Comparison of ENCODE assay signal across 37 cellular contexts in the genomic region with DNA sequence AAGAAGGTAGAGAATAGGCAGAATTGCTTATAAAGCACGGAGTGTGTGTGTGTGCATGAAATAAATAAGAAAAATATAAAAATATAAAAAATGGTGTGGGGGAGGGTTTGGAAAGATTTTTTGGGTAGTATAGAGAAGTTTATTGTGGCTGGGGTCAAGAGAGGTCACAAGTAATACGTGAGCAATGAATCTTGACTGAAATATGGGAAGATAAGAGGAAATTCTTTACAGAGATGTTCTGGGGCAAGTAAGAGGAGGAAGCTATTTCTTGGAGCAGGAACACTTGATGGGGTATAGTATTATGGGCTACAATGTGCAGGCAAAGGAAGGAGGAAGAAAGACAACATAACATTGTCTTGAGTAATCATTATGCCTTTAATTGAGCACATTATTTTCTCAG. TPM values are rescaled to one million over a fixed set of nuclear protein-coding genes. Genes with fewer than 3 reads are reported as not detected.
"Had no signal": no experiment of that assay in that cellular context is flagged by ENCODE, and none has a peak within 500 bp of the region (broad histone marks: within the 10 kb centered on the region; RNA-seq: fewer than 3 reads in every experiment).

No MANE protein-coding gene starts in this region.

- H3K36me3 ChIP-seq: adrenal gland, ascending aorta, breast epithelium, cardiac muscle cell, colonic mucosa, esophagus squamous epithelium, gastroesophageal sphincter, heart right ventricle, WERI-Rb-1 had no signal

- DNase-seq: activated B cell treated with CpG ODN at 0.5 μM for 24 hours; activated CD4-positive, alpha-beta T cell treated with anti-CD3 and anti-CD28 coated beads for 48 hours; activated CD4-positive, alpha-beta T cell treated with anti-CD3 and anti-CD28 coated beads, Interleukin-2, amount 50 U/mL, for 1 hour; activated CD4-positive, alpha-beta T cell treated with anti-CD3 and anti-CD28 coated beads, Interleukin-2, amount 50 U/mL, for 48 hours; activated CD8-positive, alpha-beta memory T cell treated with anti-CD3 and anti-CD28 coated beads for 24 hours; activated CD8-positive, alpha-beta T cell treated with anti-CD3 and anti-CD28 coated beads for 36 hours; activated effector memory CD4-positive, alpha-beta T cell treated with anti-CD3 and anti-CD28 coated beads, Interleukin-2, amount 50 U/mL, for 16 hours; activated naive CD4-positive, alpha-beta T cell treated with anti-CD3 and anti-CD28 coated beads for 36 hours; activated naive CD8-positive, alpha-beta T cell treated with anti-CD3 and anti-CD28 coated beads for 36 hours; activated naive CD8-positive, alpha-beta T cell treated with anti-CD3 and anti-CD28 coated beads, Interleukin-2, amount 50 U/mL, for 24 hours; activated T-cell treated with anti-CD3 and anti-CD28 coated beads, Interleukin-2, amount 50 U/mL, for 48 hours; adrenal gland; central memory CD4-positive, alpha-beta T cell; cerebellar nuclear complex; colonic mucosa; effector CD8-positive, alpha-beta T cell; esophagus squamous epithelium; foreskin melanocyte; heart right ventricle; T-helper 2 cell; WERI-Rb-1 had no signal

- H3K27ac ChIP-seq: adrenal gland, ascending aorta, breast epithelium, cardiac muscle cell, colonic mucosa, epithelial cell of prostate, esophagus squamous epithelium, gastroesophageal sphincter, heart right ventricle, WERI-Rb-1 had no signal

- H3K9me3 ChIP-seq: adrenal gland, ascending aorta, breast epithelium, colonic mucosa, esophagus squamous epithelium, gastroesophageal sphincter, heart right ventricle had no signal

- FAIRE-seq: endometrium, endothelial cell of umbilical vein had no signal

- ATAC-seq: activated CD4-positive, CD25-positive, alpha-beta regulatory T cell treated with anti-CD3 and anti-CD28 coated beads, Interleukin-2, amount 50 U/mL, for 24 hours; activated CD8-positive, alpha-beta T cell treated with anti-CD3 and anti-CD28 coated beads for 36 hours; activated naive CD8-positive, alpha-beta T cell treated with anti-CD3 and anti-CD28 coated beads, Interleukin-2, amount 50 U/mL, for 24 hours; gastroesophageal sphincter; heart right ventricle had no signal

- H3K4me3 ChIP-seq: adrenal gland, ascending aorta, breast epithelium, cardiac muscle cell, colonic mucosa, esophagus squamous epithelium, gastroesophageal sphincter, heart right ventricle had no signal

- H3K4me1 ChIP-seq: adrenal gland, ascending aorta, breast epithelium, colonic mucosa, esophagus squamous epithelium, gastroesophageal sphincter, heart right ventricle had no signal

- H3K27me3 ChIP-seq: adrenal gland, ascending aorta, breast epithelium, cardiac muscle cell, colonic mucosa, esophagus squamous epithelium, gastroesophageal sphincter had no signal

RNA-seq across cellular contexts. Expression of a gene that starts 2.1 kb away (rescaled TPM):
- total RNA-seq: activated B cell treated with CpG ODN at 0.5 μM for 24 hours; activated CD8-positive, alpha-beta T cell treated with anti-CD3 and anti-CD28 coated beads for 36 hours; activated naive CD4-positive, alpha-beta T cell treated with anti-CD3 and anti-CD28 coated beads for 36 hours; activated naive CD8-positive, alpha-beta T cell treated with anti-CD3 and anti-CD28 coated beads for 36 hours; activated T-helper 1 cell treated with anti-CD3 and anti-CD28 coated beads, Interleukin-12 subunit alpha, Interleukin-12 subunit beta, Interleukin-2, Interleukin-4 antibody, amounts not matched to agents 30 ng/mL and 10 ng/mL and 1 ng/mL, durations not matched to agents 14 hours and 24 hours and 36 hours; activated T-helper 2 cell treated with anti-CD3 and anti-CD28 coated beads, Interferon-gamma antibody, Interleukin-2, Interleukin-4, amounts not matched to agents 10 μg/mL and 5 μg/mL and 100 μg/mL, durations not matched to agents 14 hours and 24 hours and 36 hours; ascending aorta; breast epithelium; cardiac muscle cell; colonic mucosa; dermis microvascular lymphatic vessel endothelial cell; endothelial cell of umbilical vein; esophagus squamous epithelium; gastroesophageal sphincter; glomerular endothelial cell; T-helper 1 cell treated with Interleukin-12 subunit alpha and Interleukin-12 subunit beta and Interleukin-4 antibody, amounts not matched to agents 30 ng/mL and 1 ng/mL, for 36 hours had no signal
- polyA plus RNA-seq: adrenal gland, endothelial cell of umbilical vein, esophagus, heart right ventricle had no signal

RNA-seq across cellular contexts. Expression of a gene that starts 5.3 kb away (rescaled TPM):
- total RNA-seq: activated CD8-positive, alpha-beta T cell treated with anti-CD3 and anti-CD28 coated beads for 36 hours; activated naive CD4-positive, alpha-beta T cell treated with anti-CD3 and anti-CD28 coated beads for 36 hours; activated naive CD8-positive, alpha-beta T cell treated with anti-CD3 and anti-CD28 coated beads for 36 hours; activated T-helper 1 cell treated with anti-CD3 and anti-CD28 coated beads, Interleukin-12 subunit alpha, Interleukin-12 subunit beta, Interleukin-2, Interleukin-4 antibody, amounts not matched to agents 30 ng/mL and 10 ng/mL and 1 ng/mL, durations not matched to agents 14 hours and 24 hours and 36 hours; activated T-helper 2 cell treated with anti-CD3 and anti-CD28 coated beads, Interferon-gamma antibody, Interleukin-2, Interleukin-4, amounts not matched to agents 10 μg/mL and 5 μg/mL and 100 μg/mL, durations not matched to agents 14 hours and 24 hours and 36 hours; cardiac muscle cell; dermis microvascular lymphatic vessel endothelial cell; endothelial cell of umbilical vein; fibroblast of lung; fibroblast of villous mesenchyme; glomerular endothelial cell; T-helper 1 cell treated with Interleukin-12 subunit alpha and Interleukin-12 subunit beta and Interleukin-4 antibody, amounts not matched to agents 30 ng/mL and 1 ng/mL, for 36 hours had no signal
- polyA plus RNA-seq: cardiac muscle cell, endothelial cell of umbilical vein had no signal

RNA-seq across cellular contexts. Expression of a gene that starts 17.5 kb away (rescaled TPM):
- total RNA-seq: activated B cell treated with CpG ODN at 0.5 μM for 24 hours; activated CD8-positive, alpha-beta T cell treated with anti-CD3 and anti-CD28 coated beads for 36 hours; activated naive CD4-positive, alpha-beta T cell treated with anti-CD3 and anti-CD28 coated beads for 36 hours; activated naive CD8-positive, alpha-beta T cell treated with anti-CD3 and anti-CD28 coated beads for 36 hours; activated T-helper 1 cell treated with anti-CD3 and anti-CD28 coated beads, Interleukin-12 subunit alpha, Interleukin-12 subunit beta, Interleukin-2, Interleukin-4 antibody, amounts not matched to agents 30 ng/mL and 10 ng/mL and 1 ng/mL, durations not matched to agents 14 hours and 24 hours and 36 hours; activated T-helper 2 cell treated with anti-CD3 and anti-CD28 coated beads, Interferon-gamma antibody, Interleukin-2, Interleukin-4, amounts not matched to agents 10 μg/mL and 5 μg/mL and 100 μg/mL, durations not matched to agents 14 hours and 24 hours and 36 hours; ascending aorta; breast epithelium; cardiac muscle cell; dermis microvascular lymphatic vessel endothelial cell; endothelial cell of umbilical vein; esophagus squamous epithelium; fibroblast of lung; fibroblast of villous mesenchyme; gastroesophageal sphincter; glomerular endothelial cell; T-helper 1 cell treated with Interleukin-12 subunit alpha and Interleukin-12 subunit beta and Interleukin-4 antibody, amounts not matched to agents 30 ng/mL and 1 ng/mL, for 36 hours had no signal
- polyA plus RNA-seq: adrenal gland, cardiac muscle cell, esophagus had no signal

RNA-seq across cellular contexts. Expression of a gene that starts 22.4 kb away (rescaled TPM):
- total RNA-seq: activated B cell treated with CpG ODN at 0.5 μM for 24 hours; activated CD8-positive, alpha-beta T cell treated with anti-CD3 and anti-CD28 coated beads for 36 hours; activated naive CD4-positive, alpha-beta T cell treated with anti-CD3 and anti-CD28 coated beads for 36 hours; activated naive CD8-positive, alpha-beta T cell treated with anti-CD3 and anti-CD28 coated beads for 36 hours; activated T-helper 1 cell treated with anti-CD3 and anti-CD28 coated beads, Interleukin-12 subunit alpha, Interleukin-12 subunit beta, Interleukin-2, Interleukin-4 antibody, amounts not matched to agents 30 ng/mL and 10 ng/mL and 1 ng/mL, durations not matched to agents 14 hours and 24 hours and 36 hours; activated T-helper 2 cell treated with anti-CD3 and anti-CD28 coated beads, Interferon-gamma antibody, Interleukin-2, Interleukin-4, amounts not matched to agents 10 μg/mL and 5 μg/mL and 100 μg/mL, durations not matched to agents 14 hours and 24 hours and 36 hours; ascending aorta; breast epithelium; cardiac muscle cell; dermis microvascular lymphatic vessel endothelial cell; endothelial cell of umbilical vein; esophagus squamous epithelium; fibroblast of lung; fibroblast of villous mesenchyme; gastroesophageal sphincter; glomerular endothelial cell; T-helper 1 cell treated with Interleukin-12 subunit alpha and Interleukin-12 subunit beta and Interleukin-4 antibody, amounts not matched to agents 30 ng/mL and 1 ng/mL, for 36 hours had no signal
- polyA plus RNA-seq: cardiac muscle cell, esophagus had no signal

RNA-seq across cellular contexts. Expression of a gene that starts 31.7 kb away (rescaled TPM):
- total RNA-seq: activated B cell treated with CpG ODN at 0.5 μM for 24 hours; activated CD8-positive, alpha-beta T cell treated with anti-CD3 and anti-CD28 coated beads for 36 hours; activated naive CD4-positive, alpha-beta T cell treated with anti-CD3 and anti-CD28 coated beads for 36 hours; activated naive CD8-positive, alpha-beta T cell treated with anti-CD3 and anti-CD28 coated beads for 36 hours; activated T-helper 1 cell treated with anti-CD3 and anti-CD28 coated beads, Interleukin-12 subunit alpha, Interleukin-12 subunit beta, Interleukin-2, Interleukin-4 antibody, amounts not matched to agents 30 ng/mL and 10 ng/mL and 1 ng/mL, durations not matched to agents 14 hours and 24 hours and 36 hours; activated T-helper 2 cell treated with anti-CD3 and anti-CD28 coated beads, Interferon-gamma antibody, Interleukin-2, Interleukin-4, amounts not matched to agents 10 μg/mL and 5 μg/mL and 100 μg/mL, durations not matched to agents 14 hours and 24 hours and 36 hours; adrenal gland; ascending aorta; breast epithelium; cardiac muscle cell; colonic mucosa; dermis microvascular lymphatic vessel endothelial cell; endothelial cell of umbilical vein; esophagus squamous epithelium; fibroblast of lung; fibroblast of villous mesenchyme; gastroesophageal sphincter; glomerular endothelial cell; heart right ventricle; T-helper 1 cell treated with Interleukin-12 subunit alpha and Interleukin-12 subunit beta and Interleukin-4 antibody, amounts not matched to agents 30 ng/mL and 1 ng/mL, for 36 hours had no signal
- polyA plus RNA-seq: adrenal gland, cardiac muscle cell, endothelial cell of umbilical vein, esophagus, fibroblast of lung, heart right ventricle had no signal
